Comparison of ENCODE assay signal across 16 cellular contexts in genomic region chr16:74455619-74456289, GRCh38. TPM values are rescaled to one million over a fixed set of nuclear protein-coding genes. Genes with fewer than 3 reads are reported as not detected.
DNase-seq lines count a peak whose midpoint lies in the region; ATAC-seq, FAIRE-seq and TF ChIP-seq lines count a peak whose summit lies in the region.
"Had no signal": no experiment of that assay in that cellular context is flagged by ENCODE, and none has a peak within 500 bp of the region (broad histone marks: within the 10 kb centered on the region; RNA-seq: fewer than 3 reads in every experiment).

No MANE protein-coding gene starts in this region.

- CTCF ChIA-PET in IMR-90 (lab: Yijun Ruan, JAX): interaction anchor here (0.6 kb wide), 1 partner anchor 98 kb away, joined by 6 read pairs; no protein-coding TSS in a partner anchor

- H3K79me2 ChIP-seq in ACC112 (ENCODE audit: control insufficient read depth, insufficient read depth, low read length, unreplicated experiment) (no peaks in the 10 kb centered on the region), keratinocyte (ENCODE audit: control insufficient read depth, insufficient read depth, low read length) (no peaks in the 10 kb centered on the region)

- no peak overlapping the region for H2BK20ac ChIP-seq in IMR-90 (ENCODE audit: low read depth, low read length)

- H3K4me2 ChIP-seq in IMR-90 (ENCODE audit: low read depth, low read length): no peak overlapping the region
- H3K4me2 ChIP-seq in keratinocyte (ENCODE audit: control insufficient read depth, extremely low read depth, insufficient read depth, low read depth, low read length): peak overlapping the region; percentile 4

- peak; percentile 26 for FAIRE-seq in keratinocyte (lab: Jason Lieb, UNC)

- no peak for ATAC-seq in IMR-90 (ENCODE audit: low read depth)
- ATAC-seq: heart left ventricle, psoas muscle had no signal

- peaks cover 4 to 25% of the 10 kb centered on the region in 2 experiments; a peak in 3 of 4 replicates for H3K79me1 ChIP-seq in IMR-90 (ENCODE audit: low read depth in 1 of 2, low read length in 2 of 2)

- no TSS peak for BruUV-seq in IMR-90 (replicated peaks; lab: Mats Ljungman, UMichigan)

- POLR2A ChIA-PET in IMR-90 (lab: Charles Lee; ENCODE audit: unreplicated experiment): no interaction called here

- H3K4me1 ChIP-seq in ACC112 (ENCODE audit: control insufficient read depth, insufficient read depth, low read length, unreplicated experiment) (peaks cover 40% of the 10 kb centered on the region), IMR-90 (ENCODE audit: control insufficient read depth, insufficient read depth, low read length) (no peaks in the 10 kb centered on the region), keratinocyte (ENCODE audit: control insufficient read depth, extremely low read depth, insufficient read depth, low read length) (peaks cover 21% of the 10 kb centered on the region)
- H3K4me1 ChIP-seq: adrenal gland, psoas muscle had no signal

- H3K27ac ChIP-seq in ACC112 (ENCODE audit: low read depth, low read length) (peak overlapping the region; percentile 98), IMR-90 (ENCODE audit: insufficient read depth, low read length) (no peak overlapping the region), keratinocyte (ENCODE audit: control insufficient read depth, insufficient read depth, low read length) (peak overlapping the region; percentile 70)
- H3K27ac ChIP-seq: adrenal gland, heart left ventricle, psoas muscle, WERI-Rb-1 had no signal

- no peaks in the 10 kb centered on the region for H4K20me1 ChIP-seq in IMR-90 (ENCODE audit: insufficient read depth, low read length)
- H4K20me1 ChIP-seq in keratinocyte (ENCODE audit: control insufficient read depth, extremely low read depth, insufficient read depth, low read length): no peaks in the 10 kb centered on the region

- no peak overlapping the region for H3K18ac ChIP-seq in IMR-90 (ENCODE audit: low read depth, low read length)

- TF ChIP-seq CTCF in IMR-90 (conservative IDR thresholded peaks at IDR 0.05; ENCODE audit: low read depth, low read length): no peak
- no peak for TF ChIP-seq CTCF in cardiac fibroblast (IDR thresholded peaks at IDR 0.05; ENCODE audit: low read depth, low read length)
- no peak for TF ChIP-seq CTCF in keratinocyte (optimal IDR thresholded peaks at IDR 0.05 in 1 of 3, IDR thresholded peaks at IDR 0.05 in 1 of 3, conservative IDR thresholded peaks at IDR 0.05 in 1 of 3; ENCODE audit: extremely low read depth in 1 of 3, insufficient read depth in 2 of 3, low read length in 3 of 3)
- TF ChIP-seq CTCF in GM10266 (IDR thresholded peaks at IDR 0.05; ENCODE audit: control insufficient read depth, insufficient read depth, low read depth, missing control alignments): no peak

- no peak overlapping the region for H2BK5ac ChIP-seq in IMR-90 (ENCODE audit: low read depth, low read length, poor library complexity, severe bottlenecking)

- H2AK5ac ChIP-seq in IMR-90 (ENCODE audit: low read depth, low read length): no peak overlapping the region

- H3K14ac ChIP-seq in IMR-90 (replicated peaks; ENCODE audit: low read depth, low read length): no peak overlapping the region

- 93% methylated on average over 3 of the region's 10 CpGs; no CpG with 5 or more reads in 1 of the 2 experiments for WGBS in IMR-90 (ENCODE audit: extremely low coverage in 2 of 2, insufficient read length in 1 of 2), 2 experiments

- no peak overlapping the region for H2AFZ ChIP-seq in ACC112 (ENCODE audit: low read length, unreplicated experiment)
- no peak overlapping the region for H2AFZ ChIP-seq in IMR-90 (replicated peaks; ENCODE audit: low read length, poor library complexity)
- no peak overlapping the region for H2AFZ ChIP-seq in keratinocyte (ENCODE audit: control insufficient read depth, low read length)

- no peak overlapping the region for H3K23ac ChIP-seq in IMR-90 (ENCODE audit: low read depth, low read length)

- H2BK15ac ChIP-seq in IMR-90 (ENCODE audit: low read depth, low read length): no peak overlapping the region

- H3K9ac ChIP-seq in IMR-90 (ENCODE audit: low read depth, low read length): no peak overlapping the region
- H3K9ac ChIP-seq in keratinocyte (ENCODE audit: control insufficient read depth, extremely low read depth, insufficient read depth, low read length): no peak overlapping the region

- H3K9me3 ChIP-seq in IMR-90 (ENCODE audit: control insufficient read depth, insufficient read depth, low read length): no peaks in the 10 kb centered on the region
- H3K9me3 ChIP-seq in keratinocyte (ENCODE audit: control insufficient read depth, low read depth, low read length): no peaks in the 10 kb centered on the region
- H3K9me3 ChIP-seq: adrenal gland, heart left ventricle, psoas muscle had no signal

- no peak overlapping the region for H3K56ac ChIP-seq in IMR-90 (ENCODE audit: extremely low read depth, insufficient read depth, low read length)

- no peak for TF ChIP-seq POLR2A in IMR-90 (IDR thresholded peaks at IDR 0.05; ENCODE audit: low read depth, low read length)

- H4K8ac ChIP-seq in IMR-90 (ENCODE audit: low read depth in 2 of 2, low read length in 2 of 2): no peak overlapping the region

- H4K5ac ChIP-seq in IMR-90 (ENCODE audit: low read depth, low read length): no peak overlapping the region

- H2AK9ac ChIP-seq in IMR-90 (replicated peaks; ENCODE audit: low read depth, low read length, poor library complexity): no peak overlapping the region

- no peak overlapping the region for H3K4ac ChIP-seq in IMR-90 (ENCODE audit: low read depth, low read length)

- H2BK120ac ChIP-seq in IMR-90 (ENCODE audit: low read depth, low read length): no peak overlapping the region

- TF ChIP-seq RAD21 in IMR-90 (IDR thresholded peaks at IDR 0.05; ENCODE audit: low read length): no peak

- dilution Hi-C loops in IMR-90 (cut with HindIII; ENCODE audit: low sequenced_read_pairs, unreplicated experiment) (no loop called here), keratinocyte (cut with MboI; ENCODE audit: extremely low pct_ligation_motif_present, low sequenced_read_pairs) (no loop called here)

- peaks cover 15% of the 10 kb centered on the region for H3K9me1 ChIP-seq in IMR-90 (ENCODE audit: insufficient read depth, low read length)
- H3K9me1 ChIP-seq in keratinocyte (ENCODE audit: control insufficient read depth, extremely low read depth, insufficient read depth, low read length): peaks cover 5% of the 10 kb centered on the region

- H4K91ac ChIP-seq in IMR-90 (ENCODE audit: insufficient read depth, low read depth, low read length): no peak overlapping the region

- in situ Hi-C loops in IMR-90 (cut with MboI; ENCODE audit: low sequenced_read_pairs): no loop called here

- no peaks in the 10 kb centered on the region for H3K27me3 ChIP-seq in ACC112 (ENCODE audit: insufficient read depth, low read length)
- H3K27me3 ChIP-seq in IMR-90 (ENCODE audit: control insufficient read depth, insufficient read depth, low read length): no peaks in the 10 kb centered on the region
- no peaks in the 10 kb centered on the region for H3K27me3 ChIP-seq in keratinocyte (ENCODE audit: control insufficient read depth, extremely low read depth, insufficient read depth, low read length)
- H3K27me3 ChIP-seq: adrenal gland, heart left ventricle had no signal

- peak overlapping the region; percentile 42; the same call in 1 of the 2 replicates for H3K4me3 ChIP-seq in ACC112 (ENCODE audit: low read depth, low read length)
- no peak overlapping the region for H3K4me3 ChIP-seq in IMR-90 (ENCODE audit: insufficient read depth, low read depth, low read length)
- H3K4me3 ChIP-seq in cardiac fibroblast (replicated peaks in 1 of 2; ENCODE audit: low read depth in 2 of 2, low read length in 2 of 2): no peak overlapping the region
- no peak overlapping the region for H3K4me3 ChIP-seq in keratinocyte (ENCODE audit: control insufficient read depth in 2 of 3, extremely low read depth in 1 of 3, insufficient read depth in 2 of 3, low read depth in 1 of 3, low read length in 3 of 3)
- H3K4me3 ChIP-seq: adrenal gland, heart left ventricle, psoas muscle had no signal

- DNase-seq in IMR-90 (peak; percentile 33), cardiac fibroblast (ENCODE audit: low read depth in 2 of 2) (peak; percentile 76 to 90), keratinocyte (ENCODE audit: low read depth, low spot score) (no peak), foreskin melanocyte (no peak), GM10266 (ENCODE audit: extremely low spot score) (no peak), epidermal melanocyte (ENCODE audit: insufficient read length, low spot score) (no peak)
- no peak for DNase-seq in activated CD4-positive, alpha-beta T cell treated with anti-CD3 and anti-CD28 coated beads, Interleukin-2, amount 50 U/mL, for 1 hour
- DNase-seq: adrenal gland; heart left ventricle; NCI-H1417 treated with DMSO at 0.1 percent for 48 hours; NCI-H226; psoas muscle; stimulated activated CD4-positive, alpha-beta T cell treated with anti-CD3 and anti-CD28 coated beads, Interleukin-1b, Interleukin-23, amount 100 ng/mL, for 48 hours; trophoblast cell; WERI-Rb-1 had no signal

- intact Hi-C loops in IMR-90 (cut with micrococcal nuclease): no loop called here

- H3K36me3 ChIP-seq in ACC112 (ENCODE audit: insufficient read depth, low read length) (peaks cover 31% of the 10 kb centered on the region), IMR-90 (ENCODE audit: control insufficient read depth, insufficient read depth, low read length) (peaks cover 52% of the 10 kb centered on the region), keratinocyte (ENCODE audit: control insufficient read depth in 2 of 2, extremely low read depth in 1 of 2, insufficient read depth in 2 of 2, low read length in 2 of 2) (peaks cover 22 to 33% of the 10 kb centered on the region in 2 experiments)

TF ChIP-seq in IMR-90, 13 proteins besides CTCF, POLR2A, EP300 and RAD21 (continues in another document):
- TF ChIP-seq RCOR1 (IDR thresholded peaks at IDR 0.05; ENCODE audit: insufficient replicate concordance, low read length) (no peak), MAFK (IDR thresholded peaks at IDR 0.05; ENCODE audit: low read depth, low read length) (no peak)

RNA-seq across cellular contexts. Expression of gene CLEC18B, which starts 34.5 kb away (rescaled TPM):
- not detected in 2 replicates for total RNA-seq in IMR-90 (2012; rRNA removed)
- 0.13 and 0.17 TPM in 2 replicates for polyA plus RNA-seq in IMR-90 (2012; rRNA removed)
- polyA plus RNA-seq in IMR-90 (2012; cell fraction: cytosol; rRNA removed): 0.02 and 0.03 TPM in 2 replicates
- polyA plus RNA-seq in IMR-90 (2012; cell fraction: nucleus; rRNA removed; ENCODE audit: low replicate concordance): 1.3 and 2.0 TPM in 2 replicates
- 0.05 to 0.90 TPM (median 0.46 TPM) in 3 replicates for polyA plus RNA-seq in keratinocyte
- polyA plus RNA-seq in keratinocyte (2011; ENCODE audit: low read depth): not detected
- 0.19 TPM in 1 of 2 replicates, not detected in the other for polyA plus RNA-seq in keratinocyte (2011; cell fraction: cytosol; rRNA removed)
- 2.4 and 3.8 TPM in 2 replicates for polyA plus RNA-seq in keratinocyte (2011; cell fraction: nucleus; rRNA removed)
- 0.42 and 1.2 TPM in 2 replicates for polyA plus RNA-seq in keratinocyte (2012; ENCODE audit: low replicate concordance)
- polyA minus RNA-seq in keratinocyte: 0.59 to 0.74 TPM in 2 of 3 replicates, not detected in the other
- not detected for polyA minus RNA-seq in keratinocyte (2011; cell fraction: cytosol; rRNA and poly(A)+ RNA removed)
- 2.4 TPM in 1 of 2 replicates, not detected in the other for polyA minus RNA-seq in keratinocyte (2011; cell fraction: nucleus; rRNA and poly(A)+ RNA removed)

Comparison
In these comparisons a context has a peak if more than half of its experiments do, and no peak if none do; other contexts are left out.
1. DNase-seq: peak in IMR-90 (single experiment) and cardiac fibroblast (2 of 2); none in keratinocyte (single experiment), foreskin melanocyte (single experiment), GM10266 (single experiment), activated CD4-positive, alpha-beta T cell treated with anti-CD3 and anti-CD28 coated beads, Interleukin-2, amount 50 U/mL, for 1 hour (single experiment) and epidermal melanocyte (single experiment).